1 cellular context compared by ENCODE assay signal in the genomic region with DNA sequence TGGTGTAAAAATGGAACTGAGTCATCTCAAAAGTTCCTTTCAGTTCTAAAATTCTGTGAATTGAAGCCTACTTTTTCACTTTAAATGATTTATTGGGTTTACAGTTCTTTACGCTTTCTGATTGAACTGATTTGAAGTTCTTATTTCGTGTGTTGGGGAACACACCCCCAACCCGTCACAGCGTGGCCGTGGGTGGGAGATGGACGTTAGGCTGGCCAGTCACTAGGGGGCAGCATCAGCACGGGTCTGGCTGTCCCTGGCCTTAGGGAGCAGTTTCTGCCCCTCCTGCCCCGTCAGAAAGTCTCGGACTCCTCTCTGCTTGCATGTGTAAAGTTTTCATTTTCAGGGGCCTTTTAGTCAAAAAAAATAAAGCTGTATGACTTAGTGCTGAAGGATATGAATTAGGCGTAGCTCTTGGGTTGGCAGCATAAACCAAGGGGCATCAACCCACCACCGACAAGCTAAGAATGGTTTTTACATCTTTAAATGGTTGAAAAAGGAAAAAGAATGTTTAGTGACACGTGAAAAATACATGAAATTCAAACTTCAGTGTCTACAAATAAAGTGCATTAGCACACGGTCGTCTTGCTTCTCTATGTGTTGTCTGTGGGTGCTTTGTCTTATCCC.
TF ChIP-seq lines count a peak whose summit lies in the region.

No MANE protein-coding gene starts in this region.

TF ChIP-seq in IMR-90, 13 proteins besides CTCF, POLR2A, EP300 and RAD21 (continued from another document):
- peak; percentile 59; the same call in 1 of the 2 replicates for TF ChIP-seq MAZ (IDR thresholded peaks at IDR 0.05; ENCODE audit: borderline replicate concordance, low read depth, low read length)
- no peak for TF ChIP-seq NFE2L2 (IDR thresholded peaks at IDR 0.05; ENCODE audit: low read depth, low read length)
- peak; percentile 87 for TF ChIP-seq SMC3 (IDR thresholded peaks at IDR 0.05; ENCODE audit: low read depth, low read length)
- no peak for TF ChIP-seq MAFK (IDR thresholded peaks at IDR 0.05; ENCODE audit: low read depth, low read length)
